ENCODE assay signal across 8 cellular contexts in the genomic region with DNA sequence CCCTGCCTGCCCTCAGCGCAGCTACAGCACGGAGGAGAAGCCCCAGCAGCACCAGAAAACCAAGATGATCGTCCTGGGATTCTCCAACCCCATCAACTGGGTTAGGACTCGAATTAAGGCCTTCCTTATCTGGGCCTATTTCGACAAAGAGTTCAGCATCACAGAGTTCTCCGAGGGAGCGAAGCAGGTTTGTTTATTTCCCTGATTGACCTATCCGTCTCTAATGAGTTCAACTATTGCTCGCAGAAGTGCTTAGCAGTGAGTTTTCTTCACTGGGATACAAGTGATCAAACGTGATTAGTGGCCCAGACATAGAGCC. TPM values are rescaled to one million over a fixed set of nuclear protein-coding genes. Genes with fewer than 3 reads are reported as not detected.
A peak's percentile ranks its signal among the peaks of the same experiment; 100 is the strongest.
DNase-seq lines count a peak whose midpoint lies in the region; ATAC-seq and TF ChIP-seq lines count a peak whose summit lies in the region.

No MANE protein-coding gene starts in this region.

- DNase-seq in breast epithelium (ENCODE audit: low spot score in 2 of 2): no peak
- DNase-seq in cerebellum (ENCODE audit: low spot score): no peak
- DNase-seq in SIG-M5 treated with dmso at 0.1 percent for 504 hours (lab: John Stamatoyannopoulos, UW; ENCODE audit: unreplicated experiment): no peak
- DNase-seq in DMS53 (lab: John Stamatoyannopoulos, UW): no peak

- H3K36me3 ChIP-seq in BLaER1 treated with 17β-estradiol and CSF1 and Interleukin-3, amounts not matched to agents 10 nM and 100 nM: peaks cover 33 to 49% (median 35%) of the 10 kb centered on the region in 11 experiments
- H3K36me3 ChIP-seq in breast epithelium (no peaks in the 10 kb centered on the region), mucosa of stomach (ENCODE audit: control insufficient read depth, insufficient read depth, low read length) (no peaks in the 10 kb centered on the region)

- TF ChIP-seq POLR2A in breast epithelium (IDR thresholded peaks at IDR 0.05): no peak

- ATAC-seq in HG03175 (IDR thresholded peaks at IDR 0.05; ENCODE audit: unreplicated experiment): peak; percentile 2
- ATAC-seq in HG03565 (IDR thresholded peaks at IDR 0.05; ENCODE audit: unreplicated experiment): no peak

- peaks cover 31 to 47% (median 39%) of the 10 kb centered on the region in 10 experiments for H3K4me1 ChIP-seq in BLaER1 treated with 17β-estradiol and CSF1 and Interleukin-3, amounts not matched to agents 10 nM and 100 nM
- H3K4me1 ChIP-seq in breast epithelium (peaks cover 0 to 18% of the 10 kb centered on the region in 2 donors), mucosa of stomach (ENCODE audit: control insufficient read depth, insufficient read depth, low read length) (peaks cover 9% of the 10 kb centered on the region)

- intact Hi-C loops in breast epithelium (cut with DNase I; ENCODE audit: low total_unique reads): loop anchor here (5.0 kb wide), 1 partner anchor 1176 kb away; no protein-coding TSS in a partner anchor

- no peaks in the 10 kb centered on the region for H3K9me3 ChIP-seq in BLaER1 treated with 17β-estradiol and CSF1 and Interleukin-3, amounts not matched to agents 10 nM and 100 nM (replicated peaks in 1 of 11)
- H3K9me3 ChIP-seq in breast epithelium (no peaks in the 10 kb centered on the region), mucosa of stomach (ENCODE audit: control insufficient read depth, low read length) (no peaks in the 10 kb centered on the region)

- H4K20me1 ChIP-seq in BLaER1 treated with 17β-estradiol and CSF1 and Interleukin-3, amounts not matched to agents 10 nM and 100 nM: peaks cover 0 to 37% (median 16%) of the 10 kb centered on the region in 11 experiments; a peak in 15 of 22 replicates

- peak overlapping the region; percentile 87 to 97 (median 94) for H3K9ac ChIP-seq in BLaER1 treated with 17β-estradiol and CSF1 and Interleukin-3, amounts not matched to agents 10 nM and 100 nM
- peak overlapping the region; percentile 87 for H3K9ac ChIP-seq in mucosa of stomach (ENCODE audit: low read length)

- no peak for TF ChIP-seq CTCF in breast epithelium (IDR thresholded peaks at IDR 0.05)

- no peaks in the 10 kb centered on the region for H3K27me3 ChIP-seq in BLaER1 treated with 17β-estradiol and CSF1 and Interleukin-3, amounts not matched to agents 10 nM and 100 nM
- no peaks in the 10 kb centered on the region for H3K27me3 ChIP-seq in breast epithelium
- H3K27me3 ChIP-seq in mucosa of stomach (ENCODE audit: control insufficient read depth, insufficient read depth, low read length): no peaks in the 10 kb centered on the region

- H3K4me3 ChIP-seq in BLaER1 treated with 17β-estradiol and CSF1 and Interleukin-3, amounts not matched to agents 10 nM and 100 nM: peak overlapping the region; percentile 81 to 97 (median 90)
- H3K4me3 ChIP-seq in breast epithelium: peak overlapping the region; percentile 94 to 99 (median 96)
- peak overlapping the region; percentile 91 for H3K4me3 ChIP-seq in mucosa of stomach (ENCODE audit: low read length)

- H3K27ac ChIP-seq in BLaER1 treated with 17β-estradiol and CSF1 and Interleukin-3, amounts not matched to agents 10 nM and 100 nM: peak overlapping the region; percentile 86 to 99 (median 95)
- peak overlapping the region; percentile 85 to 95 for H3K27ac ChIP-seq in breast epithelium

- peak overlapping the region; percentile 92 to 99 (median 95) for H3K4me2 ChIP-seq in BLaER1 treated with 17β-estradiol and CSF1 and Interleukin-3, amounts not matched to agents 10 nM and 100 nM

RNA-seq across cellular contexts. Expression of a gene that starts 0.6 kb away (rescaled TPM):
- total RNA-seq in breast epithelium: 10 to 100 TPM; 17.0 to 27.4 (median 26.6) TPM
- total RNA-seq in cerebellum: 18.3 TPM

RNA-seq across cellular contexts. Expression of a gene that starts 0.7 kb away (rescaled TPM):
- total RNA-seq in breast epithelium: 10 to 100 TPM in 1 of 3 donors, 1 to 10 TPM in 2; 7.2 to 12.9 (median 9.8) TPM
- total RNA-seq in cerebellum: 19.4 TPM

RNA-seq across cellular contexts. Expression of a gene that starts 44.9 kb away (rescaled TPM):
- total RNA-seq in breast epithelium (10 to 100 TPM; 12.7 to 19.2 (median 13.8) TPM), cerebellum (20.7 TPM)
